In genomic region chr14:24334431-24335271, GRCh38 we compare ENCODE assay signal across 9 cellular contexts. TPM values are rescaled to one million over a fixed set of nuclear protein-coding genes. Genes with fewer than 3 reads are reported as not detected.
DNase-seq lines count a peak whose midpoint lies in the region; ATAC-seq and TF ChIP-seq lines count a peak whose summit lies in the region.
"Had no signal": no experiment of that assay in that cellular context is flagged by ENCODE, and none has a peak within 500 bp of the region (broad histone marks: within the 10 kb centered on the region; RNA-seq: fewer than 3 reads in every experiment).

Gene ADCY4 (minus strand): TSS chr14:24335071. CDS start chr14:24334652, 419 bp downstream.

- H3K36me3 ChIP-seq in neural progenitor cell = no peaks in the 10 kb centered on the region

- H4K20me1 ChIP-seq in neural progenitor cell (ENCODE audit: low read depth) = peaks cover 12% of the 10 kb centered on the region

- no peak for ATAC-seq in GM21723 (IDR thresholded peaks at IDR 0.05; ENCODE audit: unreplicated experiment)

- H2AFZ ChIP-seq in neural progenitor cell (replicated peaks) = peak within 1 kb of the TSS; percentile 92

- no peaks in the 10 kb centered on the region for H3K79me2 ChIP-seq in neural progenitor cell (ENCODE audit: low read depth)

- peak within 1 kb of the TSS; percentile 77 for H3K4me3 Mint-ChIP-seq in neural progenitor cell

- H3K9me3 Mint-ChIP-seq in neural progenitor cell = peaks cover 8% of the 10 kb centered on the region

- H3K27ac ChIP-seq in neural progenitor cell = no peak within 1 kb of the TSS

- H3K27me3 Mint-ChIP-seq in neural progenitor cell (ENCODE audit: insufficient read depth, low read depth) = peaks cover 79% of the 10 kb centered on the region

- peaks cover 14% of the 10 kb centered on the region for H3K4me1 Mint-ChIP-seq in neural progenitor cell

- no peak for TF ChIP-seq CTCF in neural progenitor cell (IDR thresholded peaks at IDR 0.05)

- H3K36me3 Mint-ChIP-seq in neural progenitor cell = no peaks in the 10 kb centered on the region

- peaks cover 22% of the 10 kb centered on the region for H3F3A ChIP-seq in neural progenitor cell (ENCODE audit: low read depth)

- H3K4me2 ChIP-seq in neural progenitor cell = peak within 1 kb of the TSS; percentile 82

- no peaks in the 10 kb centered on the region for H3K9me3 ChIP-seq in neural progenitor cell (ENCODE audit: low read depth)

- H3K27ac Mint-ChIP-seq in neural progenitor cell = no peak within 1 kb of the TSS

- DNase-seq in DMS 273 treated with DMSO at 0.1 percent for 48 hours (lab: John Stamatoyannopoulos, UW) (peak; percentile 8), UCSD-AML1 (lab: John Stamatoyannopoulos, UW; ENCODE audit: unreplicated experiment) (peak; percentile 58), fibroblast of peridontal ligament (ENCODE audit: extremely low read depth) (peak; percentile 23), neural progenitor cell (ENCODE audit: low spot score) (peak; percentile 51), NCI-H187 treated with DMSO at 0.1 percent for 48 hours (lab: John Stamatoyannopoulos, UW) (no peak), NCI-H2171 (lab: John Stamatoyannopoulos, UW) (no peak), NCI-H774 (lab: John Stamatoyannopoulos, UW) (no peak)

- H3K9ac ChIP-seq in neural progenitor cell = no peak within 1 kb of the TSS

- peak within 1 kb of the TSS; percentile 49 for H3K4me3 ChIP-seq in neural progenitor cell

- peaks cover 9% of the 10 kb centered on the region for H3K4me1 ChIP-seq in neural progenitor cell

- H3K27me3 ChIP-seq in neural progenitor cell = peaks cover 100% of the 10 kb centered on the region

RNA-seq across cellular contexts. Expression of gene ADCY4, which starts in this region (rescaled TPM):
- not detected in 2 replicates for total RNA-seq in neural progenitor cell (ENCODE audit: low replicate concordance)
- total RNA-seq: myocyte had no signal

Comparison
In these comparisons a context has a peak if more than half of its experiments do, and no peak if none do; other contexts are left out.
1. Peak in DNase-seq, H3K4me3 ChIP-seq and H3K4me2 ChIP-seq in neural progenitor cell; RNA of the gene not detected or under 1 TPM.
2. DNase-seq: peak in DMS 273 treated with DMSO at 0.1 percent for 48 hours (single experiment), UCSD-AML1 (single experiment) and fibroblast of peridontal ligament (single experiment); none in NCI-H187 treated with DMSO at 0.1 percent for 48 hours (single experiment), NCI-H2171 (single experiment) and NCI-H774 (single experiment).